8 cellular contexts compared by ENCODE assay signal in the genomic region with DNA sequence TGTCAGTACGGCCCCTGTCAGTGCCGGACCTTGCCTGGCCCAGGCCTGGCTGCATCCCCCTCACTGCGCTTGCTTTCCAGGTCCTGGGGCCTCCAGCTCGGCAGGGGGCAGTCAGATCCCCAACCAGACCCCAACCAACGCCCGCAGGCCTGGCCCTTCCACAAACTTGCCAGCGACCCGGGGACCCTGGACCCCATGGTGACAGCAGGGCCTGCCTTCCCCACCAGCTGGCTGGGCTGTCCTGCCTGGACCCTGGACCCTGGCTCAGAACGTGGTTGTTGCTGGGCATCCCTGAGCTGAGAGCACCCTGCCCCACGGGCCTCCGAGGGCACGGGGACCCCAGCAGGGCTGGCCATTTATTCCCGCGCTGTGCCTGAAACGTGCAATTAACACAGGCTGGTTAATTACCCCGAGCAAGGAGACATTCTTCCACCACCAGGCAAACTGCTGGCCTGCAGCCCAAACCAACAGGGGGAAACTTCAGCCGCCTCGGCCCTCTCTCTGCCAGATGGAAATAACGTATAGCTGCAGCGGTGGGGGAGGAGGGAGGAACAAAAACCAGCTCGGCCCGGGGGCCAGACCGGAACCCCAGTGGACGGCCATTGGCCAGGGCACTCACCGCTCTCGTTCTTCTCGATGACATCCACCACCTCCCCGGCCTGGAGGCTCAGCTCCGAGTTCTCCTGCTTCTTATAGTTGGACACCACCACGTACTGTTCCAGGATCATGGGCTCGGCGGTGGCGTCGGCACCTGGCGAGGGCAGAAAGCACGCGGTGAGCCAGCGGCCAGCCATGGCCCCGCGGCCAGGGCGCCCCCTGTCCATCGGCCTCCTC.
DNase-seq lines count a peak whose midpoint lies in the region; ATAC-seq lines count a peak whose summit lies in the region.

No MANE protein-coding gene starts in this region.

- H3K27me3 ChIP-seq in HUES64 (ENCODE audit: insufficient read depth, low read length) (no peaks in the 10 kb centered on the region), iPS-20b (ENCODE audit: insufficient read depth, low read length) (no peaks in the 10 kb centered on the region)

- peaks cover 12% of the 10 kb centered on the region for H3K4me1 Mint-ChIP-seq in activated naive CD8-positive, alpha-beta T cell treated with anti-CD3 and anti-CD28 coated beads, Interleukin-2, amount 10 ng/mL, durations not matched to agents 7 days and 5 days

- DNase-seq in COLO668 (lab: John Stamatoyannopoulos, UW; ENCODE audit: unreplicated experiment) (peak; percentile 65), mucosa of gallbladder (ENCODE audit: low spot score) (no peak), SKM-1 treated with dmso at 0.1 percent for 144 hours (lab: John Stamatoyannopoulos, UW; ENCODE audit: unreplicated experiment) (no peak)
- peak; percentile 52 for DNase-seq in activated naive CD8-positive, alpha-beta T cell treated with anti-CD3 and anti-CD28 coated beads, Interleukin-2, amount 10 ng/mL, durations not matched to agents 7 days and 5 days
- DNase-seq in stimulated activated CD4-positive, alpha-beta T cell treated with anti-CD3 and anti-CD28 coated beads, Interleukin-4, amount 100 ng/mL, for 24 hours = peak; percentile 13

- peaks cover 26% of the 10 kb centered on the region for H3K36me3 Mint-ChIP-seq in activated naive CD8-positive, alpha-beta T cell treated with anti-CD3 and anti-CD28 coated beads, Interleukin-2, amount 10 ng/mL, durations not matched to agents 7 days and 5 days

- H3K4me3 ChIP-seq in HUES64 (ENCODE audit: low read length) (0 out of 2 replicates have a peak overlapping the region, but pooled peaks have one; percentile 14), iPS-20b (ENCODE audit: low read length) (peak overlapping the region; percentile 51; the same call in 1 of the 2 replicates)

- 0 out of 2 replicates have a peak overlapping the region, but pooled peaks have one; percentile 30 for H3K9ac ChIP-seq in HUES64 (ENCODE audit: low read depth, low read length)
- H3K9ac ChIP-seq in iPS-20b (ENCODE audit: low read depth, low read length) = no peak overlapping the region; the same call in 1 of the 2 replicates

- H3K9me3 Mint-ChIP-seq in activated naive CD8-positive, alpha-beta T cell treated with anti-CD3 and anti-CD28 coated beads, Interleukin-2, amount 10 ng/mL, durations not matched to agents 7 days and 5 days = peaks cover 2% of the 10 kb centered on the region

- H3K36me3 ChIP-seq in HUES64 (ENCODE audit: insufficient read depth, low read length) (peaks cover 10% of the 10 kb centered on the region; the same call in 1 of the 2 replicates), iPS-20b (ENCODE audit: insufficient read depth, low read depth, low read length) (peaks cover 9% of the 10 kb centered on the region; the same call in 1 of the 2 replicates)

- peak; percentile 25 for ATAC-seq in GM19467 (IDR thresholded peaks at IDR 0.05; ENCODE audit: unreplicated experiment)
- peak; percentile 8 for ATAC-seq in activated naive CD8-positive, alpha-beta T cell treated with anti-CD3 and anti-CD28 coated beads, Interleukin-2, amount 10 ng/mL, durations not matched to agents 7 days and 5 days (ENCODE audit: low read depth)

- H3K9me3 ChIP-seq in HUES64 (ENCODE audit: insufficient read depth, low read depth, low read length) = no peaks in the 10 kb centered on the region
- H3K9me3 ChIP-seq in iPS-20b (ENCODE audit: insufficient read depth, low read depth, low read length) = peaks cover 3% of the 10 kb centered on the region; the same call in 1 of the 2 replicates

- POLR2A ChIA-PET in activated naive CD8-positive, alpha-beta T cell treated with anti-CD3 and anti-CD28 coated beads, Interleukin-2, amount 10 ng/mL, durations not matched to agents 7 days and 5 days (lab: Charles Lee) = interaction anchor here (0.7 to 2.1 kb wide), 8 partner anchors 8 to 261 kb away, joined by 3 to 13 read pairs (median 4); no protein-coding TSS in a partner anchor

- 82% methylated on average over 42 of the region's 42 CpGs for WGBS in HUES64

- H3K4me1 ChIP-seq in HUES64 (ENCODE audit: insufficient read depth, low read length) = peaks cover 14% of the 10 kb centered on the region
- H3K4me1 ChIP-seq in iPS-20b (ENCODE audit: insufficient read depth, low read length) = no peaks in the 10 kb centered on the region; the same call in 1 of the 2 replicates

- H3K27ac ChIP-seq in HUES64 (ENCODE audit: low read depth, low read length) (no peak overlapping the region), iPS-20b (ENCODE audit: low read length) (no peak overlapping the region)

- no peaks in the 10 kb centered on the region for H3K27me3 Mint-ChIP-seq in activated naive CD8-positive, alpha-beta T cell treated with anti-CD3 and anti-CD28 coated beads, Interleukin-2, amount 10 ng/mL, durations not matched to agents 7 days and 5 days

- peak overlapping the region; percentile 91 for H3K4me3 Mint-ChIP-seq in activated naive CD8-positive, alpha-beta T cell treated with anti-CD3 and anti-CD28 coated beads, Interleukin-2, amount 10 ng/mL, durations not matched to agents 7 days and 5 days

- peak overlapping the region; percentile 93 for H3K27ac Mint-ChIP-seq in activated naive CD8-positive, alpha-beta T cell treated with anti-CD3 and anti-CD28 coated beads, Interleukin-2, amount 10 ng/mL, durations not matched to agents 7 days and 5 days

Comparison
In these comparisons a context has a peak if more than half of its experiments do, and no peak if none do; other contexts are left out.
1. DNase-seq: peak in COLO668 (single experiment), activated naive CD8-positive, alpha-beta T cell treated with anti-CD3 and anti-CD28 coated beads, Interleukin-2, amount 10 ng/mL, durations not matched to agents 7 days and 5 days (single experiment) and stimulated activated CD4-positive, alpha-beta T cell treated with anti-CD3 and anti-CD28 coated beads, Interleukin-4, amount 100 ng/mL, for 24 hours (single experiment); none in mucosa of gallbladder (single experiment) and SKM-1 treated with dmso at 0.1 percent for 144 hours (single experiment).